Comparison of ENCODE assay signal across 23 cellular contexts in the genomic region with DNA sequence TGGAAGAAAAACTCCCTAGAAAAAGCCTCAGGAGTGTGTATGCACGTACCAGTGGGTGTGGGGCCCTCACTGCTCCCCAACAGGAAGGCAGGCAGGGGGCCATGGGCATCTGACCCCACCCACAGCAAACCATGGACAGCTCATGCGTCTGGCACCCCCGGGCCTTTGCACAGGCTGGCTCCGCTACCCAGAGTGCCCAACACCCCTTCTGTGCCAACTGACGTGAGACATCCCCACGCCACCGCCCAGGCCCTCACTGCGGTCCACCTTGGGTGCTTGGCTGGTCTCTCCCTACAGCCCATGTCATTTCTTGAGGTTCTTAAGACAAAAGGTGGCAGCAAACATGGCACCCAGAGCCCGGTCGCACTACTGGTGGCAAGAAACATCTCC.
DNase-seq lines count a peak whose midpoint lies in the region; ATAC-seq and TF ChIP-seq lines count a peak whose summit lies in the region.
"Had no signal": no experiment of that assay in that cellular context is flagged by ENCODE, and none has a peak within 500 bp of the region (broad histone marks: within the 10 kb centered on the region; RNA-seq: fewer than 3 reads in every experiment).

No MANE protein-coding gene starts in this region.

- peaks cover 73% of the 10 kb centered on the region for H3K36me3 Mint-ChIP-seq in activated CD4-positive, alpha-beta T cell treated with anti-CD3 and anti-CD28 coated beads for 36 hours (ENCODE audit: low read depth)

- H3K4me3 Mint-ChIP-seq in activated CD4-positive, alpha-beta T cell treated with anti-CD3 and anti-CD28 coated beads for 36 hours: no peak overlapping the region
- H3K4me3 Mint-ChIP-seq: CD4-positive, alpha-beta T cell; GM23338 had no signal

- H3K27ac ChIP-seq in BLaER1 treated with 17β-estradiol and CSF1 and Interleukin-3, amounts not matched to agents 10 nM and 100 nM: peak overlapping the region in 6 of 11 experiments; percentile 34 to 71 (median 60); a peak in 7 of 22 replicates
- H3K27ac ChIP-seq in angular gyrus (ENCODE audit: low read depth, low read length) (peak overlapping the region; percentile 77), gastrocnemius medialis (peak overlapping the region; percentile 60 to 74 (median 67))
- H3K27ac ChIP-seq: A549 had no signal

- no peak overlapping the region for H3K9ac ChIP-seq in BLaER1 treated with 17β-estradiol and CSF1 and Interleukin-3, amounts not matched to agents 10 nM and 100 nM

- peaks cover 6% of the 10 kb centered on the region for H3K9me3 Mint-ChIP-seq in activated CD4-positive, alpha-beta T cell treated with anti-CD3 and anti-CD28 coated beads for 36 hours (ENCODE audit: low read depth)

- H3K27me3 ChIP-seq in BLaER1 treated with 17β-estradiol and CSF1 and Interleukin-3, amounts not matched to agents 10 nM and 100 nM: no peaks in the 10 kb centered on the region
- H3K27me3 ChIP-seq in gastrocnemius medialis: no peaks in the 10 kb centered on the region
- H3K27me3 ChIP-seq: BE2C had no signal

- H3K4me2 ChIP-seq in BLaER1 treated with 17β-estradiol and CSF1 and Interleukin-3, amounts not matched to agents 10 nM and 100 nM: peak overlapping the region; percentile 37 to 99 (median 88); a peak in 19 of 22 replicates
- H3K4me2 ChIP-seq: A549, GM23338 had no signal

- peaks cover 26% of the 10 kb centered on the region for H3K4me1 Mint-ChIP-seq in activated CD4-positive, alpha-beta T cell treated with anti-CD3 and anti-CD28 coated beads for 36 hours

- peaks cover 52 to 70% (median 62%) of the 10 kb centered on the region in 10 experiments for H3K4me1 ChIP-seq in BLaER1 treated with 17β-estradiol and CSF1 and Interleukin-3, amounts not matched to agents 10 nM and 100 nM
- H3K4me1 ChIP-seq in gastrocnemius medialis: peaks cover 28% of the 10 kb centered on the region in 2 donors

- TF ChIP-seq CTCF in gastrocnemius medialis (IDR thresholded peaks at IDR 0.05 in 4 of 5, conservative IDR thresholded peaks at IDR 0.05 in 1 of 5): no peak

- intact Hi-C loops in left ventricle myocardium superior (cut with micrococcal nuclease) (no loop called here), gastrocnemius medialis (cut with DNase I; ENCODE audit: low total_unique reads) (no loop called here)
- intact Hi-C loops in activated CD4-positive, alpha-beta T cell treated with anti-CD3 and anti-CD28 coated beads for 36 hours (cut with DNase I, micrococcal nuclease): no loop called here

- POLR2A ChIA-PET in activated CD4-positive, alpha-beta T cell treated with anti-CD3 and anti-CD28 coated beads for 36 hours (lab: Charles Lee): no interaction called here

- no peak overlapping the region for H3K27ac Mint-ChIP-seq in activated CD4-positive, alpha-beta T cell treated with anti-CD3 and anti-CD28 coated beads for 36 hours
- H3K27ac Mint-ChIP-seq: CD4-positive, alpha-beta T cell; GM23338 had no signal

- no peak for TF ChIP-seq POLR2A in gastrocnemius medialis (IDR thresholded peaks at IDR 0.05)

- DNase-seq in left ventricle myocardium superior (peak; percentile 31), gastrocnemius medialis (no peak), NCI-H146 (lab: John Stamatoyannopoulos, UW) (no peak), NCI-H2171 (lab: John Stamatoyannopoulos, UW) (no peak), NCI-H128 (lab: John Stamatoyannopoulos, UW; ENCODE audit: unreplicated experiment) (no peak)
- DNase-seq in activated CD4-positive, alpha-beta T cell treated with anti-CD3 and anti-CD28 coated beads for 36 hours: no peak
- DNase-seq: BE2C; CD4-positive, alpha-beta T cell; COR-L47; DMS79 treated with DMSO at 0.1 percent for 48 hours; HCEC 1CT; Karpas-422; NCI-H1417 treated with DMSO at 0.1 percent for 48 hours; NCI-H187 treated with DMSO at 0.1 percent for 48 hours; NCI-H226; NCI-H510A treated with DMSO at 0.1 percent for 48 hours; NCI-H82 had no signal

- H3K4me3 ChIP-seq in BLaER1 treated with 17β-estradiol and CSF1 and Interleukin-3, amounts not matched to agents 10 nM and 100 nM: no peak overlapping the region
- no peak overlapping the region for H3K4me3 ChIP-seq in gastrocnemius medialis
- H3K4me3 ChIP-seq: A549, GM12878, GM23338 had no signal

- CTCF ChIA-PET in activated CD4-positive, alpha-beta T cell treated with anti-CD3 and anti-CD28 coated beads for 36 hours (lab: Charles Lee): no interaction called here

- no peaks in the 10 kb centered on the region for H3K27me3 Mint-ChIP-seq in activated CD4-positive, alpha-beta T cell treated with anti-CD3 and anti-CD28 coated beads for 36 hours
- H3K27me3 Mint-ChIP-seq: CD4-positive, alpha-beta T cell; IgD-negative memory B cell had no signal

- H4K20me1 ChIP-seq in BLaER1 treated with 17β-estradiol and CSF1 and Interleukin-3, amounts not matched to agents 10 nM and 100 nM: peaks cover 44 to 75% (median 56%) of the 10 kb centered on the region in 11 experiments

- peaks cover 56 to 80% (median 59%) of the 10 kb centered on the region in 11 experiments for H3K36me3 ChIP-seq in BLaER1 treated with 17β-estradiol and CSF1 and Interleukin-3, amounts not matched to agents 10 nM and 100 nM
- peaks cover 0 to 24% of the 10 kb centered on the region in 2 donors for H3K36me3 ChIP-seq in gastrocnemius medialis

- no peak for ATAC-seq in left ventricle myocardium superior
- no peak for ATAC-seq in gastrocnemius medialis
- no peak for ATAC-seq in activated CD4-positive, alpha-beta T cell treated with anti-CD3 and anti-CD28 coated beads for 36 hours
- ATAC-seq: A549, GM12878, GM23338 had no signal

- in situ Hi-C loops in gastrocnemius medialis (cut with MboI; ENCODE audit: low sequenced_read_pairs in 4 of 4): no loop called here

- H3K9me3 ChIP-seq in BLaER1 treated with 17β-estradiol and CSF1 and Interleukin-3, amounts not matched to agents 10 nM and 100 nM (replicated peaks in 1 of 11): peaks cover 38 to 70% (median 45%) of the 10 kb centered on the region in 11 experiments
- H3K9me3 ChIP-seq in gastrocnemius medialis: no peaks in the 10 kb centered on the region
